ENCODE assay signal across 9 cellular contexts in the genomic region with DNA sequence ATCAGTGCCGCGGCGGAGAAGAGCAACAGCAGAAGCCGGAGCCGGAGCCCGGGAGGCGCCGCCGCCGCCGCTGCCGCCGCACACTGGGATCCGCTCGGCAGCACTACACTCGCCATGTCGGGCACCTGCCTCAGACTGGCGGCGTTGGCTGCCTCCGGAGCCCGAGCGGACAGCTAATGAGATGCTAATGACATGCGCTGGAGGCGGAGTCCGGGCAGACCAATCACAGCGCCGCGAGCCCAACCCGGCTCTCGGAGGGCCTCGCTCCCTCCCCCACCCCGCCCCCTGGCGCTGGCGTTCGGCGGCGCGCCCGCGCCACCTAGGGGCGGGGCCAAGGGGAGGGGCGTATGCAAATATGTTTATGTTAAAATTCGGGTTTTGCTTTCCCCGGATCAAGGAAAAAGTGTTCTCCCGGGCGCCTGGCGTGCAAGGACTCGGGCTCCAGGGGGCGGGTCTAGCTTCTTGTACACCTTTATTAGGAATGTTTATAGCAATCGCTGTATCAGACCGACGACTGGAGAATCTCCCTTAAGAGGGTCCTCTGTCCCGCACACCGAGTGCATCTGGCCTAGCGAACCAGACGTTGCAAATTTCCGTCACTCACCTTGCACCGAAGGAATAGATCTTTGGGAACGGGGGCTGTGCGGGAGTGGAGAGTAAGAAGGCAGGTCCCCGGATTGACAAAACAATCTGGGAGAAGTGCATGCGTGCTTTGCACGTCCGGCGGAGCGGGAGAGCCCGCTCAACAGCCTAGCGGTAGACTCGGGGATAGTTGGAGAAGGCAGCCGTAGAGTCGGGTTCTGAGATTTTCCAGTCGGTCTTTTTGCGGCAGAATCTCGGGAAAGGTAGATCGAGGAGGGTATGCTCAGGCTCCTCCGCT. TPM values are rescaled to one million over a fixed set of nuclear protein-coding genes. Genes with fewer than 3 reads are reported as not detected.
A peak's percentile ranks its signal among the peaks of the same experiment; 100 is the strongest.
DNase-seq lines count a peak whose midpoint lies in the region; ATAC-seq and TF ChIP-seq lines count a peak whose summit lies in the region.
"Had no signal": no experiment of that assay in that cellular context is flagged by ENCODE, and none has a peak within 500 bp of the region (broad histone marks: within the 10 kb centered on the region; RNA-seq: fewer than 3 reads in every experiment).

A gene (minus strand): TSS at position 137 of the 880 bp plus-strand sequence.

- no peaks in the 10 kb centered on the region for H3K9me3 Mint-ChIP-seq in osteocyte (ENCODE audit: unreplicated experiment)

- H4K20me1 ChIP-seq in MM.1S (ENCODE audit: insufficient read depth, low read length) = 0 out of 2 replicates have a peak, but pooled peaks cover 7% of the 10 kb centered on the region
- H4K20me1 ChIP-seq in SK-N-SH (ENCODE audit: insufficient read depth) = no peaks in the 10 kb centered on the region

- peak within 1 kb of the TSS; percentile 87 for H3K4me3 Mint-ChIP-seq in osteocyte (ENCODE audit: unreplicated experiment)

- no peak for TF ChIP-seq EP300 in SK-N-SH (IDR thresholded peaks at IDR 0.05; ENCODE audit: borderline replicate concordance in 1 of 2, low read depth in 1 of 2, low read length in 1 of 2)

- H3K9ac ChIP-seq in MM.1S (ENCODE audit: low read length) (peak within 1 kb of the TSS; percentile 90), SK-N-SH (peak within 1 kb of the TSS; percentile 70)

- peak within 1 kb of the TSS; percentile 64 for H3K27ac Mint-ChIP-seq in osteocyte (ENCODE audit: unreplicated experiment)

- CTCF ChIA-PET in SK-N-SH (lab: Yijun Ruan, JAX) = interaction anchor here (0.6 to 2.2 kb wide), 20 partner anchors 10 to 1137 kb away, joined by 3 to 10 read pairs (median 3); no protein-coding TSS in a partner anchor

- H3K36me3 ChIP-seq in MM.1S (replicated peaks; ENCODE audit: insufficient read depth, low read length) (no peaks in the 10 kb centered on the region), SK-N-SH (replicated peaks in 1 of 2; ENCODE audit: control insufficient read depth in 1 of 2, insufficient read depth in 2 of 2, low read length in 1 of 2) (no peaks in the 10 kb centered on the region), adrenal gland (replicated peaks in 1 of 2) (no peaks in the 10 kb centered on the region), testis (ENCODE audit: low read depth, missing control alignments) (no peaks in the 10 kb centered on the region)

- peak; percentile 99 for DNase-seq in Ammon's horn (ENCODE audit: low spot score)
- peak; percentile 97 for DNase-seq in MM.1S
- DNase-seq in SK-N-SH = peak; percentile 96
- peak; percentile 96 to 99 (median 98) for DNase-seq in adrenal gland
- peak; percentile 95 for DNase-seq in cardiac septum (ENCODE audit: low spot score)
- DNase-seq in osteocyte (ENCODE audit: extremely low spot score, unreplicated experiment) = peak; percentile 98
- peak; percentile 98 for DNase-seq in testis

- no peaks in the 10 kb centered on the region for H3K36me3 Mint-ChIP-seq in osteocyte (ENCODE audit: unreplicated experiment)

- peak; percentile 57 for TF ChIP-seq RAD21 in SK-N-SH (IDR thresholded peaks at IDR 0.05; ENCODE audit: low read length)

- intact Hi-C loops in adrenal gland (cut with DNase I) (loop anchor here in 1 of 2 donors (10.0 kb wide), 1 partner anchor 170 kb away; no protein-coding TSS in a partner anchor), cardiac septum (cut with DNase I) (loop anchor here (2.0 to 10.0 kb wide), 3 partner anchors 118 to 720 kb away; no protein-coding TSS in a partner anchor), testis (cut with DNase I; ENCODE audit: low total_unique reads) (no loop called here)

- H3F3A ChIP-seq in MM.1S (ENCODE audit: insufficient read depth, low read length) (peaks cover 16% of the 10 kb centered on the region), SK-N-SH (replicated peaks; ENCODE audit: insufficient read depth) (peaks cover 10% of the 10 kb centered on the region)

- H3K27ac ChIP-seq in MM.1S (ENCODE audit: low read length) = peak within 1 kb of the TSS; percentile 85
- peak within 1 kb of the TSS; percentile 48 to 98; a peak in 3 of 4 replicates for H3K27ac ChIP-seq in SK-N-SH (ENCODE audit: low read depth in 2 of 2, low read length in 1 of 2)
- H3K27ac ChIP-seq in adrenal gland = peak within 1 kb of the TSS in 4 of 5 donors; percentile 71 to 84 (median 80)
- peak within 1 kb of the TSS; percentile 69 to 83 for H3K27ac ChIP-seq in testis

- peaks cover 42% of the 10 kb centered on the region for H3K27me3 Mint-ChIP-seq in osteocyte (ENCODE audit: unreplicated experiment)

- 3% methylated on average over 42 of the region's 76 CpGs for WGBS in SK-N-SH (ENCODE audit: low lambda C conversion rate)
- 0 to 2% (median 1%) methylated on average over 29 to 76 of the region's 76 CpGs for WGBS in adrenal gland, 4 donors
- WGBS in testis, 2 donors = 1% methylated on average over 41 to 68 of the region's 76 CpGs

- peak within 1 kb of the TSS; percentile 87 for H3K4me3 ChIP-seq in MM.1S (ENCODE audit: low read length)
- H3K4me3 ChIP-seq in SK-N-SH (ENCODE audit: low read depth in 2 of 2, low read length in 1 of 2) = peak within 1 kb of the TSS; percentile 84 to 95
- peak within 1 kb of the TSS; percentile 51 to 82 (median 64) for H3K4me3 ChIP-seq in adrenal gland
- peak within 1 kb of the TSS; percentile 66 to 91 for H3K4me3 ChIP-seq in testis

- POLR2A ChIA-PET in SK-N-SH (lab: Yijun Ruan, JAX) = interaction anchor here (0.7 to 1.7 kb wide), 7 partner anchors 77 to 914 kb away, joined by 3 to 10 read pairs (median 3); no protein-coding TSS in a partner anchor

- H3K4me2 ChIP-seq in MM.1S (ENCODE audit: low read depth, low read length) (peak within 1 kb of the TSS; percentile 98), SK-N-SH (peak within 1 kb of the TSS; percentile 98)

- no peaks in the 10 kb centered on the region for H3K27me3 ChIP-seq in MM.1S (replicated peaks; ENCODE audit: insufficient read depth, low read length)
- H3K27me3 ChIP-seq in SK-N-SH (ENCODE audit: insufficient read depth) = peaks cover 12% of the 10 kb centered on the region; the same call in 1 of the 2 replicates
- H3K27me3 ChIP-seq in adrenal gland = no peaks in the 10 kb centered on the region
- no peaks in the 10 kb centered on the region for H3K27me3 ChIP-seq in testis

- H3K4me1 ChIP-seq in MM.1S (ENCODE audit: low read length) = peaks cover 9% of the 10 kb centered on the region
- H3K4me1 ChIP-seq in SK-N-SH (ENCODE audit: control insufficient read depth in 1 of 2, insufficient read depth in 2 of 2, low read depth in 1 of 2, low read length in 1 of 2) = peaks cover 3 to 22% of the 10 kb centered on the region in 2 experiments; a peak in 2 of 4 replicates
- peaks cover 10 to 15% of the 10 kb centered on the region in 2 donors for H3K4me1 ChIP-seq in adrenal gland (replicated peaks in 1 of 2)
- peaks cover 6% of the 10 kb centered on the region for H3K4me1 ChIP-seq in testis

- H3K9me3 ChIP-seq in MM.1S (replicated peaks; ENCODE audit: insufficient read depth, low read length) (no peaks in the 10 kb centered on the region), SK-N-SH (no peaks in the 10 kb centered on the region), adrenal gland (replicated peaks in 1 of 3) (no peaks in the 10 kb centered on the region), testis (no peaks in the 10 kb centered on the region)

- H3K9me2 ChIP-seq in MM.1S (replicated peaks; ENCODE audit: insufficient read depth, low read length) (no peaks in the 10 kb centered on the region), SK-N-SH (no peaks in the 10 kb centered on the region)

- peaks cover 47% of the 10 kb centered on the region for H3K79me2 ChIP-seq in MM.1S (ENCODE audit: low read length)
- H3K79me2 ChIP-seq in SK-N-SH (ENCODE audit: insufficient read depth) = no peaks in the 10 kb centered on the region

- H2AFZ ChIP-seq in MM.1S (ENCODE audit: low read length) (peak within 1 kb of the TSS; percentile 93), SK-N-SH (ENCODE audit: low read depth) (peak within 1 kb of the TSS; percentile 100)

- TF ChIP-seq POLR2A in adrenal gland (IDR thresholded peaks at IDR 0.05) = peak; percentile 82 to 92
- peak; percentile 35 for TF ChIP-seq POLR2A in testis (IDR thresholded peaks at IDR 0.05)

- H3K4me1 Mint-ChIP-seq in osteocyte (ENCODE audit: unreplicated experiment) = peaks cover 7% of the 10 kb centered on the region

- peak; percentile 69 for ATAC-seq in GM19463 (IDR thresholded peaks at IDR 0.05; ENCODE audit: unreplicated experiment)
- ATAC-seq: HCT116 had no signal

- TF ChIP-seq CTCF in MM.1S (IDR thresholded peaks at IDR 0.05; ENCODE audit: low read length) = peak; percentile 56
- peak; percentile 56 for TF ChIP-seq CTCF in SK-N-SH (IDR thresholded peaks at IDR 0.05)
- peak; percentile 32 to 83 (median 73) for TF ChIP-seq CTCF in adrenal gland (IDR thresholded peaks at IDR 0.05)
- TF ChIP-seq CTCF in osteocyte (IDR thresholded peaks at IDR 0.05) = peak; percentile 77
- peak; percentile 54 to 87 (median 78) for TF ChIP-seq CTCF in testis (IDR thresholded peaks at IDR 0.05)

TF ChIP-seq in SK-N-SH, 30 proteins besides CTCF, POLR2A, EP300 and RAD21 (continues in another document):
- TF ChIP-seq TAF1 (IDR thresholded peaks at IDR 0.05; ENCODE audit: borderline replicate concordance, low read depth, low read length) (peak; percentile 99), RFX5 (IDR thresholded peaks at IDR 0.05; ENCODE audit: low read length) (no peak), EZH2phosphoT487 (IDR thresholded peaks at IDR 0.05; ENCODE audit: borderline replicate concordance, low read depth) (no peak), GABPA (IDR thresholded peaks at IDR 0.05; ENCODE audit: low read depth) (no peak), GATA2 (CRISPR knock-in tag; IDR thresholded peaks at IDR 0.05) (no peak)

RNA-seq across cellular contexts. Expression of the gene that starts here (rescaled TPM):
- polyA plus RNA-seq in SK-N-SH (2012; rRNA removed) (7.9 and 11.4 TPM in 2 replicates), adrenal gland (10 to 100 TPM; 21.6 to 55.9 (median 24.4) TPM), testis (ENCODE audit: insufficient read depth, low read depth, low replicate concordance) (135 TPM)
- polyA plus RNA-seq in SK-N-SH (2012; cell fraction: cytosol; rRNA removed) = 9.5 and 13.8 TPM in 2 replicates
- polyA plus RNA-seq in SK-N-SH (2012; cell fraction: nucleus; rRNA removed) = 8.4 and 11.9 TPM in 2 replicates
- total RNA-seq in adrenal gland (100 to 1,000 TPM in 1 of 8 donors, 10 to 100 TPM in 7; 24.8 to 161 (median 39.8) TPM), cardiac septum (36.0 TPM), osteocyte (19.6 and 24.2 TPM in 2 replicates), testis (100 to 1,000 TPM; 216 to 230 TPM)

Comparison
In these comparisons a context has a peak if more than half of its experiments do, and no peak if none do; other contexts are left out.
1. Peak in every context shown above with its lines: DNase-seq, ATAC-seq, H3K4me3 ChIP-seq and H3K27ac ChIP-seq.